ENCODE assay signal across 30 cellular contexts in the genomic region with DNA sequence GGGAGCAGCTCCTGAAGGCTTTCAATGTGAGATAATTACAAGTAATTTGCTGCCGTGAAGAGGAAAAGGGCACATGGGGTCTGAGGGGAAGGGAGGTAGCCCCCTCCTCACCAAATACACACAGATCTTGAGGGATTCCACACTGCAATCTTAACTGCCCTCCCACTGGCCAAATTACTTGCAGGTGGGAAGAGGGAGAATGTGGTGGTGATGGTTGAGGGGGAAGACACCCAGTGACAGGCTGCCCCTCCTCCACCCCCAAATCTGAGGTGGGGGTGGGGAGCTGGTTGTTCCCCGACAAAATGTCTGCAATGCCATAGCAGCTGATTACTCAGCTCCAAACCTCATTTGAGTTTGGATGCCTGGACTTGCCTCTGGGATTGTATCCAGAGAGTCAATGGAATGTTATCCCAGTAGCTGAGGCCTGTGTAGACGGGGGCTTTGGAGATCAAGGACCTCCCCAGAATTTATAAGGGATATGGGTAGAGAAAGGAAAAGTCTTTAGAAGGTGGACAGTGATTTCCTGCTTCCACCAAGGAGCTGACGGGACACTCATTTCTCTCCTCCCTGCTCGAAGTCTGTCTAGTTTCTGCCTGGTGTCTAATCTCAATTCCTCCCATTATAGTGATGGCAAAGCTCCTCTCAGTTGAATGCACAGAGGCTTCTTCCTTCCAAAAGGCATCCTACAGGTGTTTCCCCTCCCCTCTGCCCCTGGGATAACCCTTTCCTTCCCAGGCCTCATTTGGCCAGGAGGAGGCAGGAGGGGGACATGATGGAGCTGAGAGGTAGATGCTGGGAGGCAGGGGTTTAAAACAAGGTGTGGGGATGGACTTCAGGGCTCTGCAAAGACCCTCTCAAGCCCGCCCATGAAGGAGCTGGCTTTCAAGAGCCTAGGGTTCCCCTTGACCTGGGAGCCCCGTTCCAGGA. TPM values are rescaled to one million over a fixed set of nuclear protein-coding genes. Genes with fewer than 3 reads are reported as not detected.
DNase-seq lines count a peak whose midpoint lies in the region; ATAC-seq, FAIRE-seq and TF ChIP-seq lines count a peak whose summit lies in the region.
"Had no signal": no experiment of that assay in that cellular context is flagged by ENCODE, and none has a peak within 500 bp of the region (broad histone marks: within the 10 kb centered on the region; RNA-seq: fewer than 3 reads in every experiment).

No MANE protein-coding gene starts in this region.

- TF ChIP-seq CTCF in endothelial cell of umbilical vein (IDR thresholded peaks at IDR 0.05; ENCODE audit: extremely low read depth in 1 of 2, insufficient read depth in 1 of 2, low read depth in 1 of 2, low read length in 2 of 2), result no peak
- TF ChIP-seq CTCF in retinal pigment epithelial cell (conservative IDR thresholded peaks at IDR 0.05; ENCODE audit: low read depth, low read length), result peak; percentile 6

- no peak overlapping the region for H2AFZ ChIP-seq in GM23248
- no peak overlapping the region for H2AFZ ChIP-seq in endothelial cell of umbilical vein (ENCODE audit: low read depth, low read length)

- ATAC-seq in GM19351 (IDR thresholded peaks at IDR 0.05; ENCODE audit: unreplicated experiment), result no peak
- ATAC-seq: esophagus mucosa; heart left ventricle; left cardiac atrium; stimulated activated effector memory CD8-positive, alpha-beta T cell treated with anti-CD3 and anti-CD28 coated beads, Interleukin-12 subunit alpha, Interleukin-12 subunit beta, amount 100 ng/mL, for 72 hours had no signal

- BruUV-seq in endothelial cell of umbilical vein (replicated peaks; lab: Mats Ljungman, UMichigan), result no TSS peak

- POLR2A ChIA-PET in endothelial cell of umbilical vein (lab: Charles Lee), result no interaction called here

- intact Hi-C loops in endothelial cell of umbilical vein (cut with micrococcal nuclease), result no loop called here

- no peaks in the 10 kb centered on the region for H3K9me3 ChIP-seq in GM23248 (ENCODE audit: low read depth)
- H3K9me3 ChIP-seq in MG63, result no peaks in the 10 kb centered on the region
- H3K9me3 ChIP-seq in endothelial cell of umbilical vein (replicated peaks; ENCODE audit: control insufficient read depth, insufficient read depth, low read length), result no peaks in the 10 kb centered on the region
- H3K9me3 ChIP-seq: colonic mucosa, heart left ventricle, Peyer's patch, sigmoid colon, SJSA1, upper lobe of left lung had no signal

- H3K4me2 ChIP-seq in GM23248 (ENCODE audit: unreplicated experiment), result peak overlapping the region; percentile 9
- H3K4me2 ChIP-seq in endothelial cell of umbilical vein (ENCODE audit: insufficient read depth, low read length), result no peak overlapping the region

- CTCF ChIA-PET in endothelial cell of umbilical vein (lab: Charles Lee), result interaction anchor here (0.9 to 2.6 kb wide), 4 partner anchors 18 to 97 kb away, joined by 3 to 11 read pairs (median 7); partner anchors contain the start of gene DLX3

- 30 to 46% methylated on average over 7 of the region's 7 CpGs for whole genome bisulfite sequencing in GM23248 (ENCODE audit: low coverage in 1 of 2, low lambda C conversion rate in 2 of 2, missing lambda C conversion rate in 2 of 2), 2 experiments

- H3K36me3 ChIP-seq in GM23248 (ENCODE audit: low read depth), result no peaks in the 10 kb centered on the region
- H3K36me3 ChIP-seq in MG63, result peaks cover 15% of the 10 kb centered on the region
- no peaks in the 10 kb centered on the region for H3K36me3 ChIP-seq in endothelial cell of umbilical vein (ENCODE audit: control insufficient read depth in 2 of 2, extremely low read depth in 1 of 2, insufficient read depth in 2 of 2, low read length in 2 of 2)
- H3K36me3 ChIP-seq: colonic mucosa, heart left ventricle, Peyer's patch, sigmoid colon, SJSA1, upper lobe of left lung had no signal

- H4K20me1 ChIP-seq in GM23248 (ENCODE audit: insufficient read depth), result no peaks in the 10 kb centered on the region
- H4K20me1 ChIP-seq in endothelial cell of umbilical vein (replicated peaks; ENCODE audit: control insufficient read depth, extremely low read depth, insufficient read depth, low read length), result no peaks in the 10 kb centered on the region

- H3K4me3 ChIP-seq in GM23248, result no peak overlapping the region
- H3K4me3 ChIP-seq in MG63, result no peak overlapping the region
- H3K4me3 ChIP-seq in endothelial cell of umbilical vein (replicated peaks in 1 of 3; ENCODE audit: insufficient read depth in 1 of 3, low read depth in 1 of 3, low read length in 3 of 3), result no peak overlapping the region
- H3K4me3 ChIP-seq in retinal pigment epithelial cell (ENCODE audit: low read length), result no peak overlapping the region
- H3K4me3 ChIP-seq: colonic mucosa, heart left ventricle, Peyer's patch, sigmoid colon, SJSA1, upper lobe of left lung had no signal

- H3F3A ChIP-seq in GM23248 (ENCODE audit: insufficient read depth), result no peaks in the 10 kb centered on the region

- peaks cover 21% of the 10 kb centered on the region for H3K27me3 ChIP-seq in GM23248 (replicated peaks; ENCODE audit: insufficient read depth)
- no peaks in the 10 kb centered on the region for H3K27me3 ChIP-seq in MG63
- peaks cover 51 to 66% of the 10 kb centered on the region in 2 experiments for H3K27me3 ChIP-seq in endothelial cell of umbilical vein (ENCODE audit: control insufficient read depth in 2 of 2, insufficient read depth in 2 of 2, low read length in 2 of 2)

- dilution Hi-C loops in endothelial cell of umbilical vein (cut with MboI; ENCODE audit: extremely low pct_ligation_motif_present, low sequenced_read_pairs), result no loop called here

- DNase-seq in GM23248, result peak; percentile 44
- DNase-seq in MG63, result peak; percentile 40
- no peak for DNase-seq in endothelial cell of umbilical vein (ENCODE audit: low read depth, low spot score)
- DNase-seq in retinal pigment epithelial cell (ENCODE audit: low read depth), result no peak
- DNase-seq in AG08396 (ENCODE audit: low spot score), result no peak
- DNase-seq in activated T-cell treated with anti-CD3 and anti-CD28 coated beads for 4 hours, result no peak
- DNase-seq: activated CD4-positive, alpha-beta memory T cell treated with anti-CD3 and anti-CD28 coated beads, Interleukin-2, amount 10 ng/mL, durations not matched to agents 7 days and 5 days; activated CD4-positive, CD25-positive, alpha-beta regulatory T cell treated with anti-CD3 and anti-CD28 coated beads, Interleukin-2, amount 50 U/mL, for 72 hours; activated CD8-positive, alpha-beta memory T cell treated with anti-CD3 and anti-CD28 coated beads, Interleukin-2, amount 50 U/mL, for 48 hours; activated effector memory CD4-positive, alpha-beta T cell treated with Interleukin-2 at 50 U/mL for 16 hours; anterior cingulate cortex; colonic mucosa; effector CD8-positive, alpha-beta T cell; foreskin fibroblast; left cardiac atrium; NCI-H1048; NCI-H187; NCI-H526; Peyer's patch; sigmoid colon; stimulated activated CD4-positive, alpha-beta T cell treated with anti-CD3 and anti-CD28 coated beads, Interleukin-4, amount 100 ng/mL, for 24 hours; substantia nigra had no signal

- no peaks in the 10 kb centered on the region for H3K9me1 ChIP-seq in endothelial cell of umbilical vein (replicated peaks; ENCODE audit: control insufficient read depth, extremely low read depth, insufficient read depth, low read length)

- H3K4me1 ChIP-seq in GM23248 (ENCODE audit: insufficient read depth) (peaks cover 14% of the 10 kb centered on the region), endothelial cell of umbilical vein (ENCODE audit: control insufficient read depth, extremely low read depth, insufficient read depth, low read length) (no peaks in the 10 kb centered on the region)
- H3K4me1 ChIP-seq: colonic mucosa, SJSA1 had no signal

- TF ChIP-seq POLR2A in endothelial cell of umbilical vein (IDR thresholded peaks at IDR 0.05; ENCODE audit: low read depth, low read length), result no peak

- H3K79me2 ChIP-seq in GM23248 (ENCODE audit: insufficient read depth), result no peaks in the 10 kb centered on the region
- no peaks in the 10 kb centered on the region for H3K79me2 ChIP-seq in endothelial cell of umbilical vein (ENCODE audit: control insufficient read depth, insufficient read depth, low read length)

- in situ Hi-C loops in GM23248 (cut with MboI), result loop anchor here (25.0 kb wide), 1 partner anchor 415 kb away; no protein-coding TSS in a partner anchor

- no peak overlapping the region for H3K27ac ChIP-seq in GM23248
- no peak overlapping the region for H3K27ac ChIP-seq in endothelial cell of umbilical vein (ENCODE audit: insufficient read depth, low read depth, low read length)
- H3K27ac ChIP-seq: colonic mucosa, heart left ventricle, HL-60, Peyer's patch, sigmoid colon, SJSA1, upper lobe of left lung had no signal

- no peak for FAIRE-seq in endothelial cell of umbilical vein (lab: Jason Lieb, UNC)

- no peaks in the 10 kb centered on the region for H3K9me2 ChIP-seq in GM23248 (ENCODE audit: insufficient read depth)

- H3K9ac ChIP-seq in GM23248 (no peak overlapping the region), endothelial cell of umbilical vein (replicated peaks; ENCODE audit: extremely low read depth, insufficient read depth, low read length) (no peak overlapping the region)

RNA-seq across cellular contexts. Expression of gene DLX4, which starts 8.7 kb away (rescaled TPM):
- 0.76 TPM in 1 of 2 replicates, not detected in the other for total RNA-seq in GM23248 (2014; rRNA removed; shearing (Covaris generic))
- polyA plus RNA-seq in GM23248 (2016; fragmentation: Nextera tagmentation; extraction: Ambion mirVana), result 0.15 and 0.40 TPM in 2 replicates
- 6.1 and 8.6 TPM in 2 replicates for total RNA-seq in MG63 (2014; rRNA removed; shearing (Covaris generic); ENCODE audit: low replicate concordance)
- total RNA-seq in endothelial cell of umbilical vein, result not detected in 2 replicates
- polyA plus RNA-seq in endothelial cell of umbilical vein, result not detected in 2 replicates
- polyA plus RNA-seq in endothelial cell of umbilical vein (2011; cell fraction: cytosol; rRNA removed), result 0.04 TPM in 1 of 2 replicates, not detected in the other
- polyA plus RNA-seq in endothelial cell of umbilical vein (2011; cell fraction: nucleus; rRNA removed), result 0.08 and 0.32 TPM in 2 replicates
- polyA plus RNA-seq in endothelial cell of umbilical vein (2012), result not detected in 2 replicates
- not detected in 2 replicates for polyA minus RNA-seq in endothelial cell of umbilical vein
- polyA minus RNA-seq in endothelial cell of umbilical vein (2011; cell fraction: cytosol; rRNA and poly(A)+ RNA removed), result 2.7 TPM
- polyA minus RNA-seq in endothelial cell of umbilical vein (2011; cell fraction: nucleus; rRNA and poly(A)+ RNA removed), result not detected in 2 replicates
- total RNA-seq: lung microvascular endothelial cell, Peyer's patch, sigmoid colon, SJSA1 had no signal

RNA-seq across cellular contexts. Expression of gene DLX3, which starts 17.3 kb away (rescaled TPM):
- total RNA-seq in GM23248 (2014; rRNA removed; shearing (Covaris generic)), result 0.43 and 0.51 TPM in 2 replicates
- polyA plus RNA-seq in GM23248 (2016; fragmentation: Nextera tagmentation; extraction: Ambion mirVana), result 1.0 and 1.4 TPM in 2 replicates
- 2.5 and 5.3 TPM in 2 replicates for total RNA-seq in MG63 (2014; rRNA removed; shearing (Covaris generic); ENCODE audit: low replicate concordance)
- total RNA-seq in endothelial cell of umbilical vein, result not detected in 2 replicates
- not detected in 2 replicates for polyA plus RNA-seq in endothelial cell of umbilical vein
- polyA plus RNA-seq in endothelial cell of umbilical vein (2011; cell fraction: cytosol; rRNA removed), result not detected in 2 replicates
- not detected in 2 replicates for polyA plus RNA-seq in endothelial cell of umbilical vein (2011; cell fraction: nucleus; rRNA removed)
- not detected in 2 replicates for polyA plus RNA-seq in endothelial cell of umbilical vein (2012)
- polyA minus RNA-seq in endothelial cell of umbilical vein, result not detected in 2 replicates
- 0.61 TPM for polyA minus RNA-seq in endothelial cell of umbilical vein (2011; cell fraction: cytosol; rRNA and poly(A)+ RNA removed)
- not detected in 2 replicates for polyA minus RNA-seq in endothelial cell of umbilical vein (2011; cell fraction: nucleus; rRNA and poly(A)+ RNA removed)
- total RNA-seq: activated CD4-positive, alpha-beta memory T cell treated with anti-CD3 and anti-CD28 coated beads, Interleukin-2, amount 10 ng/mL, durations not matched to agents 7 days and 5 days; lung microvascular endothelial cell; Peyer's patch; SJSA1 had no signal

Comparison
In these comparisons a context has a peak if more than half of its experiments do, and no peak if none do; other contexts are left out.
1. DNase-seq: peak in GM23248 (single experiment) and MG63 (single experiment); none in endothelial cell of umbilical vein (single experiment), retinal pigment epithelial cell (single experiment), AG08396 (single experiment) and activated T-cell treated with anti-CD3 and anti-CD28 coated beads for 4 hours (single experiment).